In the genomic region with DNA sequence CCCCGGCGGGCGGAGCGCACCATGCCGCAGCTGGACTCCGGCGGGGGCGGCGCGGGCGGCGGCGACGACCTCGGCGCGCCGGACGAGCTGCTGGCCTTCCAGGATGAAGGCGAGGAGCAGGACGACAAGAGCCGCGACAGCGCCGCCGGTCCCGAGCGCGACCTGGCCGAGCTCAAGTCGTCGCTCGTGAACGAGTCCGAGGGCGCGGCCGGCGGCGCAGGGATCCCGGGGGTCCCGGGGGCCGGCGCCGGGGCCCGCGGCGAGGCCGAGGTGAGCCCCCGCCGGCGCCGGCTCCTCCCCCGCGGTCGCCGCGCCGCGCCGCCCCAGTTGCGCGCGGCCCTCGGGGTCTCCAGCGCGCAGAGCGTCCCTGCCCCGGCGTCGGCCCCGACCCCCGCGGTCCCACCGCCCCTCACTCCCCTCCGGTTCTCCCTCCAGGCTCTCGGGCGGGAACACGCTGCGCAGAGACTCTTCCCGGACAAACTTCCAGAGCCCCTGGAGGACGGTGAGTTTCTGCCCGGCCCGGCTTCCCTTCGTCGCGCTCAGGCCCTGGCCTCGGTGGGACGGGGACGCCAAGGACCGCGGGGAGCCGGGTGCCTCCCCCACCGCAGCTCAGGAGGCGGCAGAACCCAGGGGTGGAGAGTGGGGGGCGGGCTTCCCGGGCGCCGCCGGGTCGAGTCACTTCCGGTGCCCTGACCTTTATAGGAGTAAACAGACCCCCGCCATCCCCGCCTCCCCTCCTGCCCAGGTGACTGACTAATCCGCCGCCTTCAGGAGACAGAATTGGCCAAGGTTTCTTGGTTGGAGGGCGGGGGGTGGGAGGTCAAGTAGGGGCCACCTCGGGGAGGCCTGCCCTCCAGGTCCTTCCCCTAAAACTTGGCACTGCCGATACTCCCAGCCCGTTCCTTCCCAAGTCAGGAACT, we compare ENCODE assay signal across 8 cellular contexts. TPM values are rescaled to one million over a fixed set of nuclear protein-coding genes. Genes with fewer than 3 reads are reported as not detected.
DNase-seq lines count a peak whose midpoint lies in the region; ATAC-seq and TF ChIP-seq lines count a peak whose summit lies in the region.

No MANE protein-coding gene starts in this region.

- ATAC-seq in GM19035 (IDR thresholded peaks at IDR 0.05; ENCODE audit: unreplicated experiment) (peak; percentile 17), HG03378 (IDR thresholded peaks at IDR 0.05; ENCODE audit: unreplicated experiment) (no peak), foreskin keratinocyte (no peak)
- peak; percentile 2 for ATAC-seq in activated CD8-positive, alpha-beta memory T cell treated with anti-CD3 and anti-CD28 coated beads, Interleukin-2, amount 10 ng/mL, durations not matched to agents 7 days and 5 days

- WGBS in esophagus muscularis mucosa, result 64% methylated on average over 2 of the region's 110 CpGs

- CTCF ChIA-PET in activated CD8-positive, alpha-beta memory T cell treated with anti-CD3 and anti-CD28 coated beads, Interleukin-2, amount 10 ng/mL, durations not matched to agents 7 days and 5 days (lab: Charles Lee), result interaction anchor here (1.0 to 6.2 kb wide), 3 partner anchors 26 to 75 kb away, joined by 3 to 27 read pairs (median 8); no protein-coding TSS in a partner anchor

- DNase-seq in HPDE6-E6E7 (ENCODE audit: extremely low spot score) (peak; percentile 25), esophagus muscularis mucosa (ENCODE audit: extremely low spot score) (no peak), retinal pigment epithelial cell (ENCODE audit: low read depth) (no peak), foreskin keratinocyte (no peak), NCI-H2107 treated with DMSO at 0.1 percent for 48 hours (lab: John Stamatoyannopoulos, UW; ENCODE audit: unreplicated experiment) (no peak)
- peak; percentile 62 for DNase-seq in activated CD8-positive, alpha-beta memory T cell treated with anti-CD3 and anti-CD28 coated beads, Interleukin-2, amount 10 ng/mL, durations not matched to agents 7 days and 5 days

- H3K4me3 ChIP-seq in esophagus muscularis mucosa (peak overlapping the region; percentile 59 to 62 (median 62)), retinal pigment epithelial cell (ENCODE audit: low read length) (peak overlapping the region; percentile 53)

- TF ChIP-seq POLR2A in esophagus muscularis mucosa (IDR thresholded peaks at IDR 0.05; ENCODE audit: low read depth), result no peak

- H3K9me3 ChIP-seq in esophagus muscularis mucosa, result no peaks in the 10 kb centered on the region

- no peaks in the 10 kb centered on the region for H3K9me3 Mint-ChIP-seq in activated CD8-positive, alpha-beta memory T cell treated with anti-CD3 and anti-CD28 coated beads, Interleukin-2, amount 10 ng/mL, durations not matched to agents 7 days and 5 days (ENCODE audit: low read depth)

- no peaks in the 10 kb centered on the region for H3K36me3 Mint-ChIP-seq in activated CD8-positive, alpha-beta memory T cell treated with anti-CD3 and anti-CD28 coated beads, Interleukin-2, amount 10 ng/mL, durations not matched to agents 7 days and 5 days

- no peak overlapping the region for H3K27ac Mint-ChIP-seq in activated CD8-positive, alpha-beta memory T cell treated with anti-CD3 and anti-CD28 coated beads, Interleukin-2, amount 10 ng/mL, durations not matched to agents 7 days and 5 days

- H3K4me1 ChIP-seq in esophagus muscularis mucosa, result peaks cover 17 to 25% (median 24%) of the 10 kb centered on the region in 4 donors
- peaks cover 10% of the 10 kb centered on the region for H3K4me1 ChIP-seq in foreskin keratinocyte

- TF ChIP-seq EP300 in esophagus muscularis mucosa (IDR thresholded peaks at IDR 0.05), result no peak

- intact Hi-C loops in esophagus muscularis mucosa (cut with DNase I), result no loop called here

- TF ChIP-seq CTCF in esophagus muscularis mucosa (IDR thresholded peaks at IDR 0.05) (no peak), retinal pigment epithelial cell (conservative IDR thresholded peaks at IDR 0.05; ENCODE audit: low read depth, low read length) (no peak), foreskin keratinocyte (conservative IDR thresholded peaks at IDR 0.05) (no peak)

- peaks cover 85% of the 10 kb centered on the region for H3K27me3 Mint-ChIP-seq in activated CD8-positive, alpha-beta memory T cell treated with anti-CD3 and anti-CD28 coated beads, Interleukin-2, amount 10 ng/mL, durations not matched to agents 7 days and 5 days

- H3K4me3 Mint-ChIP-seq in activated CD8-positive, alpha-beta memory T cell treated with anti-CD3 and anti-CD28 coated beads, Interleukin-2, amount 10 ng/mL, durations not matched to agents 7 days and 5 days, result peak overlapping the region; percentile 32

- H3K27me3 ChIP-seq in esophagus muscularis mucosa (peaks cover 0 to 30% (median 13%) of the 10 kb centered on the region in 4 donors), foreskin keratinocyte (peaks cover 54% of the 10 kb centered on the region)

- H3K27ac ChIP-seq in esophagus muscularis mucosa (replicated peaks in 1 of 4), result peak overlapping the region in 2 of 4 donors; percentile 29 to 61
- no peak overlapping the region for H3K27ac ChIP-seq in foreskin keratinocyte

- peaks cover 38% of the 10 kb centered on the region for H3K4me1 Mint-ChIP-seq in activated CD8-positive, alpha-beta memory T cell treated with anti-CD3 and anti-CD28 coated beads, Interleukin-2, amount 10 ng/mL, durations not matched to agents 7 days and 5 days

- H3K36me3 ChIP-seq in esophagus muscularis mucosa, result no peaks in the 10 kb centered on the region

RNA-seq across cellular contexts. Expression of a gene that starts 0.7 kb away (rescaled TPM):
- 1 to 10 TPM; 7.0 to 7.9 TPM for total RNA-seq in activated CD8-positive, alpha-beta memory T cell treated with anti-CD3 and anti-CD28 coated beads, Interleukin-2, amount 10 ng/mL, durations not matched to agents 7 days and 5 days
- 1 to 10 TPM in 3 of 4 donors, under 1 TPM in 1; 0.99 to 2.1 (median 1.5) TPM for total RNA-seq in esophagus muscularis mucosa
- 0.63 and 0.88 TPM in 2 replicates for total RNA-seq in foreskin keratinocyte
- 0.41 and 0.55 TPM in 2 replicates for polyA plus RNA-seq in foreskin keratinocyte

Comparison
In these comparisons a context has a peak if more than half of its experiments do, and no peak if none do; other contexts are left out.
1. ATAC-seq: peak in GM19035 (single experiment) and activated CD8-positive, alpha-beta memory T cell treated with anti-CD3 and anti-CD28 coated beads, Interleukin-2, amount 10 ng/mL, durations not matched to agents 7 days and 5 days (single experiment); none in HG03378 (single experiment) and foreskin keratinocyte (single experiment).
2. DNase-seq: peak in HPDE6-E6E7 (single experiment) and activated CD8-positive, alpha-beta memory T cell treated with anti-CD3 and anti-CD28 coated beads, Interleukin-2, amount 10 ng/mL, durations not matched to agents 7 days and 5 days (single experiment); none in esophagus muscularis mucosa (single experiment), retinal pigment epithelial cell (single experiment), foreskin keratinocyte (0 of 2) and NCI-H2107 treated with DMSO at 0.1 percent for 48 hours (single experiment).